ENCODE assay signal across 9 cellular contexts in the genomic region with DNA sequence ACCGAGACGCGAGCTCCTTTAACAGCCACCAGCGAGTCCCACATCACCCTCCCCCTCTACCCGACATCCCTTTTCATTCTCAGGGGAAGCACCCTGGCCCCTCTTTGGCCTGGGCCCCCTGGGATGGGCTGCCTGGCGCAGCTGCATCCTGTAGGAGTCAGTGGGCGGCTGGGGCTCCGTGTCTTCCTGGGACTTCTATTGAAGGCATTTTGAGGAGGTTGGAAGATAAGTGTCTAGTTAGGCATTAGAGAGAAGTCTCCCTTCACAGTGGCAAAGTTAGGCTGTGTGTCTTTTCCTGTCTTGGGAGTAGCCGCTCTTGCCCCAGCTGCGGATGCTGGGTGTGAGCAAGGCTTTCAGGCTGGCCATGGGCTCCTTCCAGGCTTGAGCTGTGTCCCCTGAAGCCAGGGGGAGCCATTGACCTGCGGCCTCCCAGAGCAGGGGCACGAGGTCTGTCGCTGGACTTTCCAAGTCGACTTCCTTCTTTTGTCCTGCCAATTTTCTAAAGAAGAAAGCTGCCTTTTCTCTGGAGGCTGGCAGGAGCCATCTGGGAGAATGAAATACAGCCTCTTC. TPM values are rescaled to one million over a fixed set of nuclear protein-coding genes. Genes with fewer than 3 reads are reported as not detected.
DNase-seq lines count a peak whose midpoint lies in the region; ATAC-seq and TF ChIP-seq lines count a peak whose summit lies in the region.
"Had no signal": no experiment of that assay in that cellular context is flagged by ENCODE, and none has a peak within 500 bp of the region (broad histone marks: within the 10 kb centered on the region; RNA-seq: fewer than 3 reads in every experiment).

No MANE protein-coding gene starts in this region.

- peak; percentile 76 for ATAC-seq in Right ventricle myocardium superior (ENCODE audit: poor library complexity)
- no peak for ATAC-seq in GM18520 (IDR thresholded peaks at IDR 0.05; ENCODE audit: unreplicated experiment)

- H3K4me2 ChIP-seq in parathyroid adenoma (ENCODE audit: low read length): no peak overlapping the region

- no peaks in the 10 kb centered on the region for H3K27me3 ChIP-seq in parathyroid adenoma (ENCODE audit: control insufficient read depth, insufficient read depth, low read length)

- intact Hi-C loops in Right ventricle myocardium superior (cut with DNase I): loop anchor here (5.0 to 10.0 kb wide), 2 partner anchors 145 to 177 kb away; no protein-coding TSS in a partner anchor

- H3K9me3 ChIP-seq in parathyroid adenoma (ENCODE audit: control insufficient read depth, low read length): no peaks in the 10 kb centered on the region

- no peaks in the 10 kb centered on the region for H3K36me3 ChIP-seq in parathyroid adenoma (ENCODE audit: control insufficient read depth, insufficient read depth, low read length)

- DNase-seq in GM10266 (ENCODE audit: extremely low spot score) (no peak), UCSD-AML1 (lab: John Stamatoyannopoulos, UW; ENCODE audit: unreplicated experiment) (peak; percentile 48), Right ventricle myocardium superior (peak; percentile 87), occipital lobe (lab: John Stamatoyannopoulos, UW) (no peak)
- no peak for DNase-seq in activated CD4-positive, alpha-beta T cell treated with anti-CD3 and anti-CD28 coated beads, Interleukin-2, amount 50 U/mL, for 4 hours
- DNase-seq in activated naive CD4-positive, alpha-beta T cell treated with anti-CD3 and anti-CD28 coated beads, Interleukin-2, amount 50 U/mL, for 16 hours: no peak
- DNase-seq: activated CD4-positive, alpha-beta memory T cell treated with anti-CD3 and anti-CD28 coated beads for 36 hours had no signal

- H3K4me3 ChIP-seq in parathyroid adenoma (ENCODE audit: low read depth, low read length): no peak overlapping the region

- TF ChIP-seq CTCF in GM10266 (IDR thresholded peaks at IDR 0.05; ENCODE audit: control insufficient read depth, insufficient read depth, low read depth, missing control alignments): peak; percentile 36
- peak; percentile 26 for TF ChIP-seq CTCF in parathyroid adenoma (IDR thresholded peaks at IDR 0.05)

- H3K79me2 ChIP-seq in parathyroid adenoma: no peaks in the 10 kb centered on the region

- H3K9ac ChIP-seq in parathyroid adenoma: no peak overlapping the region

- no peak overlapping the region for H2AFZ ChIP-seq in parathyroid adenoma

- H3K27ac ChIP-seq in parathyroid adenoma: peak overlapping the region; percentile 9

- H3K4me1 ChIP-seq in parathyroid adenoma: no peaks in the 10 kb centered on the region

RNA-seq across cellular contexts. Expression of gene NKD2, which starts 18.6 kb away (rescaled TPM):
- total RNA-seq in Right ventricle myocardium superior (2.8 TPM), occipital lobe (3.0 TPM)

Comparison
In these comparisons a context has a peak if more than half of its experiments do, and no peak if none do; other contexts are left out.
1. DNase-seq: peak in UCSD-AML1 (single experiment) and Right ventricle myocardium superior (single experiment); none in GM10266 (single experiment), occipital lobe (single experiment), activated CD4-positive, alpha-beta T cell treated with anti-CD3 and anti-CD28 coated beads, Interleukin-2, amount 50 U/mL, for 4 hours (0 of 2) and activated naive CD4-positive, alpha-beta T cell treated with anti-CD3 and anti-CD28 coated beads, Interleukin-2, amount 50 U/mL, for 16 hours (single experiment).